29 cellular contexts compared by ENCODE assay signal in genomic region chr2:165571477-165571876, GRCh38.
"Had no signal": no experiment of that assay in that cellular context is flagged by ENCODE, and none has a peak within 500 bp of the region (broad histone marks: within the 10 kb centered on the region; RNA-seq: fewer than 3 reads in every experiment).

No MANE protein-coding gene starts in this region.

- ATAC-seq: activated CD4-positive, CD25-positive, alpha-beta regulatory T cell treated with anti-CD3 and anti-CD28 coated beads, Interleukin-2, amount 50 U/mL, for 24 hours; activated naive CD8-positive, alpha-beta T cell treated with anti-CD3 and anti-CD28 coated beads, Interleukin-2, amount 50 U/mL, for 24 hours; natural killer cell; psoas muscle had no signal

- H3K4me1 ChIP-seq: breast epithelium, parathyroid adenoma, psoas muscle had no signal

- H3K27ac Mint-ChIP-seq: activated naive CD4-positive, alpha-beta T cell treated with anti-CD3 and anti-CD28 coated beads, Interleukin-2, amount 10 ng/mL, durations not matched to agents 7 days and 5 days; activated naive CD8-positive, alpha-beta T cell treated with anti-CD3 and anti-CD28 coated beads, Interleukin-2, amount 50 U/mL, for 24 hours; natural killer cell had no signal

- H3K4me1 Mint-ChIP-seq: activated naive CD4-positive, alpha-beta T cell treated with anti-CD3 and anti-CD28 coated beads, Interleukin-2, amount 10 ng/mL, durations not matched to agents 7 days and 5 days; activated naive CD8-positive, alpha-beta T cell treated with anti-CD3 and anti-CD28 coated beads, Interleukin-2, amount 50 U/mL, for 24 hours; natural killer cell had no signal

- H3K36me3 Mint-ChIP-seq: activated naive CD4-positive, alpha-beta T cell treated with anti-CD3 and anti-CD28 coated beads, Interleukin-2, amount 10 ng/mL, durations not matched to agents 7 days and 5 days; natural killer cell had no signal

- H2AFZ ChIP-seq: parathyroid adenoma had no signal

- H3K79me2 ChIP-seq: parathyroid adenoma had no signal

- H3K9ac ChIP-seq: parathyroid adenoma had no signal

- DNase-seq: activated CD4-positive, alpha-beta T cell treated with anti-CD3 and anti-CD28 coated beads for 48 hours; activated CD4-positive, alpha-beta T cell treated with anti-CD3 and anti-CD28 coated beads, Interleukin-2, amount 50 U/mL, for 48 hours; activated CD8-positive, alpha-beta memory T cell treated with anti-CD3 and anti-CD28 coated beads for 24 hours; activated gamma-delta T cell; activated naive CD4-positive, alpha-beta T cell treated with anti-CD3 and anti-CD28 coated beads, Interleukin-2, amount 10 ng/mL, durations not matched to agents 7 days and 5 days; activated naive CD8-positive, alpha-beta T cell treated with anti-CD3 and anti-CD28 coated beads, Interleukin-2, amount 50 U/mL, for 24 hours; activated T-cell treated with anti-CD3 and anti-CD28 coated beads, Interleukin-2, amount 50 U/mL, for 1 hour; central memory CD4-positive, alpha-beta T cell; dermis blood vessel endothelial cell; effector CD4-positive, alpha-beta T cell; esophagus squamous epithelium; foreskin melanocyte; left ventricle myocardium inferior; mesendoderm; natural killer cell; psoas muscle; sigmoid colon; stimulated activated CD4-positive, alpha-beta T cell treated with anti-CD3 and anti-CD28 coated beads, Interleukin-15, amount 100 ng/mL, for 24 hours; stimulated activated naive CD4-positive, alpha-beta T cell treated with Interleukin-2 at 50 U/mL for 16 hours; T-helper 9 cell; trophoblast cell had no signal

- H3K4me3 Mint-ChIP-seq: activated naive CD4-positive, alpha-beta T cell treated with anti-CD3 and anti-CD28 coated beads, Interleukin-2, amount 10 ng/mL, durations not matched to agents 7 days and 5 days; activated naive CD8-positive, alpha-beta T cell treated with anti-CD3 and anti-CD28 coated beads, Interleukin-2, amount 50 U/mL, for 24 hours; natural killer cell had no signal

- H3K36me3 ChIP-seq: breast epithelium, esophagus squamous epithelium, left ventricle myocardium inferior, sigmoid colon, thoracic aorta, WERI-Rb-1 had no signal

- H3K27me3 ChIP-seq: breast epithelium, esophagus squamous epithelium, sigmoid colon had no signal

- FAIRE-seq: urothelium cell line had no signal

- H3K4me3 ChIP-seq: esophagus squamous epithelium, lung, psoas muscle, sigmoid colon, thoracic aorta had no signal

- H3K9me3 ChIP-seq: breast epithelium, esophagus squamous epithelium, left ventricle myocardium inferior, psoas muscle, sigmoid colon, thoracic aorta had no signal

- H3K9me3 Mint-ChIP-seq: activated naive CD4-positive, alpha-beta T cell treated with anti-CD3 and anti-CD28 coated beads, Interleukin-2, amount 10 ng/mL, durations not matched to agents 7 days and 5 days; activated naive CD8-positive, alpha-beta T cell treated with anti-CD3 and anti-CD28 coated beads, Interleukin-2, amount 50 U/mL, for 24 hours; natural killer cell had no signal

- H3K27ac ChIP-seq: breast epithelium, epithelial cell of prostate, esophagus squamous epithelium, parathyroid adenoma, psoas muscle, sigmoid colon, thoracic aorta, WERI-Rb-1 had no signal
